Comparison of ENCODE assay signal across 10 cellular contexts in genomic region chr2:68907923-68908253, GRCh38. TPM values are rescaled to one million over a fixed set of nuclear protein-coding genes. Genes with fewer than 3 reads are reported as not detected.
A peak's percentile ranks its signal among the peaks of the same experiment; 100 is the strongest.
DNase-seq lines count a peak whose midpoint lies in the region; ATAC-seq and TF ChIP-seq lines count a peak whose summit lies in the region.
"Had no signal": no experiment of that assay in that cellular context is flagged by ENCODE, and none has a peak within 500 bp of the region (broad histone marks: within the 10 kb centered on the region; RNA-seq: fewer than 3 reads in every experiment).

No MANE protein-coding gene starts in this region.

- peaks cover 7% of the 10 kb centered on the region for H3K4me1 Mint-ChIP-seq in osteocyte (ENCODE audit: unreplicated experiment)

- no peaks in the 10 kb centered on the region for H3K9me3 ChIP-seq in MM.1S (replicated peaks; ENCODE audit: insufficient read depth, low read length)
- H3K9me3 ChIP-seq in lower lobe of right lung: no peaks in the 10 kb centered on the region
- H3K9me3 ChIP-seq in uterus: no peaks in the 10 kb centered on the region
- H3K9me3 ChIP-seq: upper lobe of left lung had no signal

- TF ChIP-seq POLR2A in uterus (IDR thresholded peaks at IDR 0.05): no peak

- no peak overlapping the region for H3K27ac Mint-ChIP-seq in osteocyte (ENCODE audit: unreplicated experiment)

- peaks cover 19% of the 10 kb centered on the region for H3K27me3 Mint-ChIP-seq in osteocyte (ENCODE audit: unreplicated experiment)

- no peaks in the 10 kb centered on the region for H4K20me1 ChIP-seq in MM.1S (ENCODE audit: insufficient read depth, low read length)

- H3K27me3 ChIP-seq in MM.1S (replicated peaks; ENCODE audit: insufficient read depth, low read length) (no peaks in the 10 kb centered on the region), lower lobe of right lung (ENCODE audit: low read depth) (no peaks in the 10 kb centered on the region), uterus (no peaks in the 10 kb centered on the region)
- H3K27me3 ChIP-seq: upper lobe of left lung had no signal

- DNase-seq in MM.1S (peak; percentile 26), lower lobe of right lung (no peak), osteocyte (ENCODE audit: extremely low spot score, unreplicated experiment) (no peak), uterus (no peak), cerebellar nuclear complex (lab: John Stamatoyannopoulos, UW) (no peak), NCI-H2171 (lab: John Stamatoyannopoulos, UW) (no peak)

- H3K9ac ChIP-seq in MM.1S (ENCODE audit: low read length): peak overlapping the region; percentile 40; the same call in 1 of the 2 replicates

- TF ChIP-seq CTCF in MM.1S (IDR thresholded peaks at IDR 0.05; ENCODE audit: low read length) (no peak), lower lobe of right lung (IDR thresholded peaks at IDR 0.05) (no peak), osteocyte (IDR thresholded peaks at IDR 0.05) (no peak), uterus (IDR thresholded peaks at IDR 0.05) (no peak)

- peak; percentile 18 for ATAC-seq in GM18868 (IDR thresholded peaks at IDR 0.05; ENCODE audit: unreplicated experiment)
- ATAC-seq in HG02588 (IDR thresholded peaks at IDR 0.05; ENCODE audit: unreplicated experiment): peak; percentile 19
- ATAC-seq in lower lobe of right lung: no peak

- no peak overlapping the region for H3K4me3 Mint-ChIP-seq in osteocyte (ENCODE audit: unreplicated experiment)

- peaks cover 17% of the 10 kb centered on the region for H3K9me3 Mint-ChIP-seq in osteocyte (ENCODE audit: unreplicated experiment)

- H3K79me2 ChIP-seq in MM.1S (ENCODE audit: low read length): no peaks in the 10 kb centered on the region

- intact Hi-C loops in lower lobe of right lung (cut with DNase I): no loop called here
- intact Hi-C loops in uterus (cut with DNase I; ENCODE audit: low total_unique reads): no loop called here

- H3K4me3 ChIP-seq in MM.1S (ENCODE audit: low read length) (peak overlapping the region; percentile 25; the same call in 1 of the 2 replicates), lower lobe of right lung (no peak overlapping the region), uterus (no peak overlapping the region)
- H3K4me3 ChIP-seq: upper lobe of left lung had no signal

- peak overlapping the region; percentile 47 for H3K4me2 ChIP-seq in MM.1S (ENCODE audit: low read depth, low read length)

- H3K9me2 ChIP-seq in MM.1S (replicated peaks; ENCODE audit: insufficient read depth, low read length): no peaks in the 10 kb centered on the region

- H3K27ac ChIP-seq in MM.1S (ENCODE audit: low read length): peak overlapping the region; percentile 87
- H3K27ac ChIP-seq in lower lobe of right lung: peak overlapping the region; percentile 5
- H3K27ac ChIP-seq in uterus: no peak overlapping the region

- H3K36me3 ChIP-seq in MM.1S (replicated peaks; ENCODE audit: insufficient read depth, low read length) (no peaks in the 10 kb centered on the region), lower lobe of right lung (no peaks in the 10 kb centered on the region), uterus (no peaks in the 10 kb centered on the region)
- H3K36me3 ChIP-seq: upper lobe of left lung had no signal

- peaks cover 18% of the 10 kb centered on the region for H3F3A ChIP-seq in MM.1S (ENCODE audit: insufficient read depth, low read length)

- peaks cover 43% of the 10 kb centered on the region for H3K4me1 ChIP-seq in MM.1S (ENCODE audit: low read length)
- H3K4me1 ChIP-seq in lower lobe of right lung: peaks cover 19% of the 10 kb centered on the region
- no peaks in the 10 kb centered on the region for H3K4me1 ChIP-seq in uterus

- peak overlapping the region; percentile 64 for H2AFZ ChIP-seq in MM.1S (ENCODE audit: low read length)

- H3K36me3 Mint-ChIP-seq in osteocyte (ENCODE audit: unreplicated experiment): no peaks in the 10 kb centered on the region

RNA-seq across cellular contexts. Expression of gene BMP10, which starts 36.7 kb away (rescaled TPM):
- total RNA-seq in lower lobe of right lung (0.24 TPM), osteocyte (not detected in 2 replicates), uterus (not detected)
- total RNA-seq: renal cortical epithelial cell, upper lobe of left lung had no signal

RNA-seq across cellular contexts. Expression of gene GKN2, which starts 44.8 kb away (rescaled TPM):
- total RNA-seq in lower lobe of right lung (53.3 TPM), osteocyte (not detected in 2 replicates), uterus (not detected)
- total RNA-seq: renal cortical epithelial cell had no signal

Comparison
In these comparisons a context has a peak if more than half of its experiments do, and no peak if none do; other contexts are left out.
1. ATAC-seq: peak in GM18868 (single experiment) and HG02588 (single experiment); none in lower lobe of right lung (0 of 2).
2. H3K27ac ChIP-seq: peak in MM.1S (single experiment) and lower lobe of right lung (single experiment); none in uterus (0 of 2).
3. RNA of gene GKN2, which starts 44.8 kb away (total RNA-seq): 53.3 TPM in lower lobe of right lung (single experiment); not detected in osteocyte and not detected in uterus; every median in the first group is over 10 times any median in the second.